ENCODE assay signal across 10 cellular contexts in genomic region chr21:29217818-29218252, GRCh38.
DNase-seq lines count a peak whose midpoint lies in the region; ATAC-seq and TF ChIP-seq lines count a peak whose summit lies in the region.
"Had no signal": no experiment of that assay in that cellular context is flagged by ENCODE, and none has a peak within 500 bp of the region (broad histone marks: within the 10 kb centered on the region; RNA-seq: fewer than 3 reads in every experiment).

No MANE protein-coding gene starts in this region.

- H3K36me3 Mint-ChIP-seq in CD14-positive monocyte = peaks cover 2 to 7% of the 10 kb centered on the region in 2 donors

- TF ChIP-seq POLR2A in suprapubic skin (IDR thresholded peaks at IDR 0.05) = no peak

- no peaks in the 10 kb centered on the region for H3K36me3 ChIP-seq in MG63
- no peaks in the 10 kb centered on the region for H3K36me3 ChIP-seq in lung (ENCODE audit: control insufficient read depth in 2 of 2, insufficient read depth in 2 of 2, low read length in 2 of 2)
- H3K36me3 ChIP-seq in suprapubic skin = no peaks in the 10 kb centered on the region

- H3K4me3 Mint-ChIP-seq in CD14-positive monocyte = no peak overlapping the region

- H3K4me1 Mint-ChIP-seq in CD14-positive monocyte = peaks cover 33% of the 10 kb centered on the region

- TF ChIP-seq EP300 in suprapubic skin (IDR thresholded peaks at IDR 0.05) = no peak

- no peak for TF ChIP-seq CTCF in CD14-positive monocyte (IDR thresholded peaks at IDR 0.05)
- no peak for TF ChIP-seq CTCF in astrocyte of the spinal cord (IDR thresholded peaks at IDR 0.05; ENCODE audit: low read depth, low read length)
- no peak for TF ChIP-seq CTCF in lung (IDR thresholded peaks at IDR 0.05; ENCODE audit: control extremely low read depth, extremely low read depth)
- no peak for TF ChIP-seq CTCF in suprapubic skin (IDR thresholded peaks at IDR 0.05)

- H3K27me3 Mint-ChIP-seq in CD14-positive monocyte (ENCODE audit: low read depth in 3 of 3) = no peaks in the 10 kb centered on the region

- H3K9me3 Mint-ChIP-seq in CD14-positive monocyte = peaks cover 0 to 2% (median 0%) of the 10 kb centered on the region in 7 donors

- H3K9me3 ChIP-seq in MG63 (peaks cover 6% of the 10 kb centered on the region), lung (ENCODE audit: control insufficient read depth in 2 of 2, insufficient read depth in 1 of 2, low read length in 1 of 2) (peaks cover 0 to 4% of the 10 kb centered on the region in 2 donors), suprapubic skin (no peaks in the 10 kb centered on the region)

- DNase-seq in CD14-positive monocyte (ENCODE audit: low spot score) = no peak
- peak; percentile 48 for DNase-seq in MG63
- DNase-seq in astrocyte of the spinal cord (ENCODE audit: low read depth, low spot score) = peak; percentile 95
- DNase-seq in lung (ENCODE audit: low spot score) = no peak
- no peak for DNase-seq in NCI-H82 (lab: John Stamatoyannopoulos, UW)
- DNase-seq in suprapubic skin (ENCODE audit: low spot score in 2 of 2) = no peak
- DNase-seq: amygdala, left cardiac atrium had no signal

- intact Hi-C loops in CD14-positive monocyte (cut with micrococcal nuclease) = loop anchor here in 1 of 2 donors (5.0 kb wide), 1 partner anchor 79 kb away; the partner anchor contains the start of gene BACH1

- H3K27ac Mint-ChIP-seq in CD14-positive monocyte = peak overlapping the region; percentile 83 to 95 (median 92)

- H3K4me1 ChIP-seq in lung (ENCODE audit: control insufficient read depth in 2 of 2, insufficient read depth in 2 of 2, low read length in 2 of 2) (no peaks in the 10 kb centered on the region), suprapubic skin (peaks cover 23% of the 10 kb centered on the region)

- 22 to 39% methylated on average over 4 of the region's 4 CpGs for WGBS in lung, 2 donors
- 37% methylated on average over 4 of the region's 4 CpGs for WGBS in suprapubic skin

- ATAC-seq in lung (ENCODE audit: insufficient read depth, low FRiP score) = peak; percentile 65
- no peak for ATAC-seq in GM21526 (IDR thresholded peaks at IDR 0.05; ENCODE audit: low FRiP score, unreplicated experiment)
- ATAC-seq in GM18520 (IDR thresholded peaks at IDR 0.05; ENCODE audit: unreplicated experiment) = no peak

- no peak overlapping the region for H3K4me3 ChIP-seq in MG63
- no peak overlapping the region for H3K4me3 ChIP-seq in astrocyte of the spinal cord (ENCODE audit: low read depth, low read length)
- no peak overlapping the region for H3K4me3 ChIP-seq in lung
- no peak overlapping the region for H3K4me3 ChIP-seq in suprapubic skin

- H3K27me3 ChIP-seq in MG63 (no peaks in the 10 kb centered on the region), lung (ENCODE audit: control insufficient read depth, insufficient read depth) (no peaks in the 10 kb centered on the region), suprapubic skin (no peaks in the 10 kb centered on the region)

- H3K27ac ChIP-seq in lung (ENCODE audit: low read depth in 1 of 2, low read length in 1 of 2) (no peak overlapping the region), suprapubic skin (no peak overlapping the region)

- in situ Hi-C loops in astrocyte of the spinal cord (cut with HindIII; ENCODE audit: low sequenced_read_pairs) = no loop called here

Comparison
In these comparisons a context has a peak if more than half of its experiments do, and no peak if none do; other contexts are left out.
1. DNase-seq: peak in MG63 (single experiment) and astrocyte of the spinal cord (single experiment); none in CD14-positive monocyte (single experiment), lung (single experiment), NCI-H82 (single experiment) and suprapubic skin (0 of 2).